In the genomic region with DNA sequence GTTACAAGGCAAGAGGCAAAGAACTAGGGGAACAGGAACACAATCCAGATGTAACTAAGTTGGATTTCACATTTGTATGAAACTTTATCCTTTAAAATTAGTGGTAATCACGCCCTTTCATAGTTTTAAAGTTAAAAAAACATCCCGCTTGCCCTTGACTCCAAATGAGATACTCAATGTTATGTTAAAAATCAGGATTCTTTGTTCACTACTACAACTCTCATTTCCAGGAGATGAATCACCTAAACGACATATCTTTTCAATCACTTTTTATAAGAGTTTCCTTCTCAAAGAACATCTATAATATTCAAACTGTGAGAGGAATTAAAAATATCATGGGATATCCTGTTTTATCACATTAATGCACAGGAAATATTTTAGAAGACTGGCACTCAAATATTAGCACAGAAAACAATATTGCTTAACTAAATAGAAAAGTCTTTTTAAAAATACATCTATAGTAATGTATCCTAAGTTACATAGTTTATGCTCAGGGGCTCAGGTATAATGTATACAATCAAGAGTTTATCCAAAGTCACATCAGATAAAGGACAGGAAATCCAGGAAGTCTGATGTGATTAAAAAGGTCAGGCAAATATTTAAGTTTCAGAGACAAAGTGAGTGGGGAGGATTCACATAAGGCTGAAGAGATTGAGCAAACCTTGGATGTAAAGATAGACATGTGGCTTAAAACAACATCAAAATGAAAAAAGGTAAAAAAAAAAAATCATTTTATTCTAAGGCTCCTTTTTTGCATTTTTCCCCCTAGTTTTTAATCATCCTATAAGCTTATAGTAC, we compare ENCODE assay signal across 20 cellular contexts. TPM values are rescaled to one million over a fixed set of nuclear protein-coding genes. Genes with fewer than 3 reads are reported as not detected.
"Had no signal": no experiment of that assay in that cellular context is flagged by ENCODE, and none has a peak within 500 bp of the region (broad histone marks: within the 10 kb centered on the region; RNA-seq: fewer than 3 reads in every experiment).

No MANE protein-coding gene starts in this region.

- H3K4me1 ChIP-seq: prostate gland, tibial nerve, uterus had no signal

- H3K9me3 ChIP-seq: prostate gland, tibial nerve, uterus had no signal

- H3K36me3 ChIP-seq: cardiac muscle cell, neural progenitor cell, prostate gland, tibial nerve, uterus had no signal

- H3K9me3 Mint-ChIP-seq: neural progenitor cell had no signal

- H3K4me3 ChIP-seq: cardiac muscle cell, dorsolateral prefrontal cortex, neural progenitor cell, prostate gland, skin epidermis, tibial nerve, uterus had no signal

- H3K4me3 Mint-ChIP-seq: naive thymus-derived CD4-positive, alpha-beta T cell; neural progenitor cell; T-helper 1 cell treated with Interleukin-12 subunit alpha and Interleukin-12 subunit beta and Interleukin-4 antibody, amounts not matched to agents 30 μg/mL and 1 μg/mL, for 36 hours had no signal

- FAIRE-seq: frontal cortex had no signal

- H3K27me3 ChIP-seq: cardiac muscle cell, dorsolateral prefrontal cortex, neural progenitor cell, tibial nerve, uterus had no signal

- H3K27ac Mint-ChIP-seq: activated naive CD4-positive, alpha-beta T cell treated with anti-CD3 and anti-CD28 coated beads, Interleukin-2, amount 50 U/mL, for 72 hours; naive thymus-derived CD4-positive, alpha-beta T cell; neural progenitor cell; T-helper 1 cell treated with Interleukin-12 subunit alpha and Interleukin-12 subunit beta and Interleukin-4 antibody, amounts not matched to agents 30 μg/mL and 1 μg/mL, for 36 hours had no signal

- H3K27ac ChIP-seq: cardiac muscle cell, neural progenitor cell, prostate gland, skin epidermis, tibial nerve, uterus had no signal

- H3K36me3 Mint-ChIP-seq: activated naive CD4-positive, alpha-beta T cell treated with anti-CD3 and anti-CD28 coated beads, Interleukin-2, amount 50 U/mL, for 72 hours; naive thymus-derived CD4-positive, alpha-beta T cell; neural progenitor cell had no signal

- ATAC-seq: activated naive CD4-positive, alpha-beta T cell treated with anti-CD3 and anti-CD28 coated beads, Interleukin-2, amount 50 U/mL, for 72 hours; naive thymus-derived CD4-positive, alpha-beta T cell; right cardiac atrium; stimulated activated naive CD8-positive, alpha-beta T cell treated with anti-CD3 and anti-CD28 coated beads, Interleukin-15, Interleukin-2, amounts not matched to agents 100 U/mL and 50 U/mL, for 24 hours had no signal

- DNase-seq: activated CD4-positive, CD25-positive, alpha-beta regulatory T cell treated with anti-CD3 and anti-CD28 coated beads, Interleukin-2, amount 50 U/mL, for 72 hours; activated CD8-positive, alpha-beta memory T cell treated with anti-CD3 and anti-CD28 coated beads for 24 hours; activated gamma-delta T cell; amniotic stem cell; dorsolateral prefrontal cortex; erythroblast; head of caudate nucleus; mesendoderm; naive thymus-derived CD4-positive, alpha-beta T cell; right cardiac atrium; stimulated activated naive CD8-positive, alpha-beta T cell treated with anti-CD3 and anti-CD28 coated beads, Interleukin-15, Interleukin-2, amounts not matched to agents 100 U/mL and 50 U/mL, for 24 hours; uterus had no signal

- H3K27me3 Mint-ChIP-seq: naive thymus-derived CD4-positive, alpha-beta T cell had no signal

RNA-seq across cellular contexts. Expression of a gene that starts 41.9 kb away (rescaled TPM):
- total RNA-seq: activated naive CD4-positive, alpha-beta T cell treated with anti-CD3 and anti-CD28 coated beads, Interleukin-2, amount 50 U/mL, for 72 hours; naive thymus-derived CD4-positive, alpha-beta T cell had no signal
